Comparison of ENCODE assay signal across 19 cellular contexts in the genomic region with DNA sequence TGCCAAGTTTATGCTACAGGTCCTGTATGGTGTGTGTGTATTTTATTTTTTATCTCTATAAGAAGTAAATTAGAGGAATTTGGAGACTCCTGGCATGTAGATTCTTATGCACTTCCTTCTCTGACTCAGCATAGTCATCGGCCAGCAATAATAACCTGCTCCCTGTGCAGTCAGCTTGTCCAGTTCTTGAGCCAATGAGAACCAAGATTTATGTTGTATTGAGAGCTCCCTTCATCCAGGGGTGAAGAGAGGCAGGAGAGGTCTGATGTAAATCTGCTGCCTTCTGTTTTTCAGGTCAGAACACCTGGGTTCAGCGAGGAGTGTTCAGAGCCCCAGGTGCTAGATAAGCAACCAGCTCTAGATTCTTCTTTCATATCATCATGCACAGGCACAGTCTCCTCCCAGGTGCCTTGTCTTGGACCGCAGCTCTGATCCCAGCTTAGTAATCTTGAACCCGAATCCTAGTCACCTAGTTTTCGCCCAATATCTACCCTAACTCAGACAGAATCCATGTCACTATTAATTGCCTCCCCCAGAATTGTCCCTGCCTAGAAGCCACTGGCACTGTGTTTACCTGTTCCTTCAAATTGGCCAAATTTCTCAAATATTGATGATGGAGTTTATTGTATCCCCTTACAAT.
A peak's percentile ranks its signal among the peaks of the same experiment; 100 is the strongest.
DNase-seq lines count a peak whose midpoint lies in the region; ATAC-seq and TF ChIP-seq lines count a peak whose summit lies in the region.
"Had no signal": no experiment of that assay in that cellular context is flagged by ENCODE, and none has a peak within 500 bp of the region (broad histone marks: within the 10 kb centered on the region; RNA-seq: fewer than 3 reads in every experiment).

No MANE protein-coding gene starts in this region.

- H3K36me3 Mint-ChIP-seq in osteocyte (ENCODE audit: unreplicated experiment): no peaks in the 10 kb centered on the region

- peaks cover 28% of the 10 kb centered on the region for H3K27me3 Mint-ChIP-seq in osteocyte (ENCODE audit: unreplicated experiment)

- H3K9me3 Mint-ChIP-seq in osteocyte (ENCODE audit: unreplicated experiment): no peaks in the 10 kb centered on the region
- H3K9me3 Mint-ChIP-seq: CD4-positive, alpha-beta T cell had no signal

- H3K4me1 Mint-ChIP-seq in osteocyte (ENCODE audit: unreplicated experiment): peaks cover 2% of the 10 kb centered on the region

- no peak overlapping the region for H3K27ac Mint-ChIP-seq in osteocyte (ENCODE audit: unreplicated experiment)
- H3K27ac Mint-ChIP-seq: CD4-positive, alpha-beta T cell had no signal

- ATAC-seq in SK-N-SH treated with all-trans-retinoic acid at 6 μM for 48 hours: peak; percentile 72
- no peak for ATAC-seq in GM21367 (IDR thresholded peaks at IDR 0.05; ENCODE audit: unreplicated experiment)
- ATAC-seq in HG02763 (IDR thresholded peaks at IDR 0.05; ENCODE audit: unreplicated experiment): no peak
- ATAC-seq: A549 had no signal

- DNase-seq in HT1080 (ENCODE audit: low read depth) (peak; percentile 53), epithelial cell of esophagus (ENCODE audit: low read depth) (peak; percentile 46), osteocyte (ENCODE audit: extremely low spot score, unreplicated experiment) (peak; percentile 51), NCI-H2107 treated with DMSO at 0.1 percent for 48 hours (lab: John Stamatoyannopoulos, UW; ENCODE audit: unreplicated experiment) (no peak), activated T-cell treated with anti-CD3 and anti-CD28 coated beads for 4 hours (no peak)
- DNase-seq: Caco-2; CD4-positive, alpha-beta T cell; EL; Kasumi-1; NCI-H1092 treated with DMSO at 0.1 percent for 48 hours; NCI-H146; NCI-H2029 treated with DMSO at 0.1 percent for 48 hours; NCI-H2171 treated with DMSO at 0.1 percent for 48 hours; OCI-M1 had no signal

- TF ChIP-seq CTCF in epithelial cell of esophagus (IDR thresholded peaks at IDR 0.05; ENCODE audit: insufficient read depth, low read depth, low read length, missing control alignments): no peak
- no peak for TF ChIP-seq CTCF in osteocyte (IDR thresholded peaks at IDR 0.05)

- H3K4me3 ChIP-seq in epithelial cell of esophagus (ENCODE audit: low read length): no peak overlapping the region
- H3K4me3 ChIP-seq: A549, HAP-1 had no signal

- H3K4me3 Mint-ChIP-seq in osteocyte (ENCODE audit: unreplicated experiment): no peak overlapping the region
- H3K4me3 Mint-ChIP-seq: CD4-positive, alpha-beta T cell had no signal

TF ChIP-seq in SK-N-SH treated with all-trans-retinoic acid at 6 μM for 48 hours, 23 proteins besides CTCF, POLR2A, EP300 and RAD21:
- TF ChIP-seq, protein P1, sequence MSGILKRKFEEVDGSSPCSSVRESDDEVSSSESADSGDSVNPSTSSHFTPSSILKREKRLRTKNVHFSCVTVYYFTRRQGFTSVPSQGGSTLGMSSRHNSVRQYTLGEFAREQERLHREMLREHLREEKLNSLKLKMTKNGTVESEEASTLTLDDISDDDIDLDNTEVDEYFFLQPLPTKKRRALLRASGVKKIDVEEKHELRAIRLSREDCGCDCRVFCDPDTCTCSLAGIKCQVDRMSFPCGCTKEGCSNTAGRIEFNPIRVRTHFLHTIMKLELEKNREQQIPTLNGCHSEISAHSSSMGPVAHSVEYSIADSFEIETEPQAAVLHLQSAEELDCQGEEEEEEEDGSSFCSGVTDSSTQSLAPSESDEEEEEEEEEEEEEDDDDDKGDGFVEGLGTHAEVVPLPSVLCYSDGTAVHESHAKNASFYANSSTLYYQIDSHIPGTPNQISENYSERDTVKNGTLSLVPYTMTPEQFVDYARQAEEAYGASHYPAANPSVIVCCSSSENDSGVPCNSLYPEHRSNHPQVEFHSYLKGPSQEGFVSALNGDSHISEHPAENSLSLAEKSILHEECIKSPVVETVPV (CRISPR knock-in tag; IDR thresholded peaks at IDR 0.05): no peak
- TF ChIP-seq OSR1 (CRISPR knock-in tag; IDR thresholded peaks at IDR 0.05) (no peak), ZFP30 (CRISPR knock-in tag; IDR thresholded peaks at IDR 0.05) (no peak), ISL1 (CRISPR knock-in tag; IDR thresholded peaks at IDR 0.05) (peak; percentile 18; the same call in 1 of the 2 replicates)

Comparison
In these comparisons a context has a peak if more than half of its experiments do, and no peak if none do; other contexts are left out.
1. DNase-seq: peak in HT1080 (single experiment), epithelial cell of esophagus (single experiment) and osteocyte (single experiment); none in NCI-H2107 treated with DMSO at 0.1 percent for 48 hours (single experiment) and activated T-cell treated with anti-CD3 and anti-CD28 coated beads for 4 hours (single experiment).